ENCODE assay signal across 1 cellular context in the genomic region with DNA sequence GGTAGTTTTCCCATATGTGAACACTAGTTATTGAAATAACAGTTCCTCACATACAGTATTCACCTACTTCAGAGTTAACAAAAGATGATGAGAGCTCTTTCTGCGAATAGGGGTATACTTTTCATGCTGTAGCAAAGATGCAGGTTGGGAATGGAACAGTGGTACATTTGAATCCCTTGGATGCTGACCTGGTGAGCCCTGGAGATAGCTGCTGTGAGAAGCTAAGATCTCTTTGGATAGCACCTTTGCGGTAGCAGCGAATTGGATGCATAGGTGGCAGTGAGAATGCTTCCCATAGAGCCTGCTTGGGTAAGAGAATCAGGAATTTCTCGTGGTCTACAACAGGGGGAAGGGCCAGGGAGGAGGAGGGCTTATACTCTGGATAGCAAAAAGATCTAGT.
TF ChIP-seq lines count a peak whose summit lies in the region.

No MANE protein-coding gene starts in this region.

TF ChIP-seq in K562, 482 proteins besides CTCF, POLR2A, EP300 and RAD21 (continued from another document):
- TF ChIP-seq, protein P1, sequence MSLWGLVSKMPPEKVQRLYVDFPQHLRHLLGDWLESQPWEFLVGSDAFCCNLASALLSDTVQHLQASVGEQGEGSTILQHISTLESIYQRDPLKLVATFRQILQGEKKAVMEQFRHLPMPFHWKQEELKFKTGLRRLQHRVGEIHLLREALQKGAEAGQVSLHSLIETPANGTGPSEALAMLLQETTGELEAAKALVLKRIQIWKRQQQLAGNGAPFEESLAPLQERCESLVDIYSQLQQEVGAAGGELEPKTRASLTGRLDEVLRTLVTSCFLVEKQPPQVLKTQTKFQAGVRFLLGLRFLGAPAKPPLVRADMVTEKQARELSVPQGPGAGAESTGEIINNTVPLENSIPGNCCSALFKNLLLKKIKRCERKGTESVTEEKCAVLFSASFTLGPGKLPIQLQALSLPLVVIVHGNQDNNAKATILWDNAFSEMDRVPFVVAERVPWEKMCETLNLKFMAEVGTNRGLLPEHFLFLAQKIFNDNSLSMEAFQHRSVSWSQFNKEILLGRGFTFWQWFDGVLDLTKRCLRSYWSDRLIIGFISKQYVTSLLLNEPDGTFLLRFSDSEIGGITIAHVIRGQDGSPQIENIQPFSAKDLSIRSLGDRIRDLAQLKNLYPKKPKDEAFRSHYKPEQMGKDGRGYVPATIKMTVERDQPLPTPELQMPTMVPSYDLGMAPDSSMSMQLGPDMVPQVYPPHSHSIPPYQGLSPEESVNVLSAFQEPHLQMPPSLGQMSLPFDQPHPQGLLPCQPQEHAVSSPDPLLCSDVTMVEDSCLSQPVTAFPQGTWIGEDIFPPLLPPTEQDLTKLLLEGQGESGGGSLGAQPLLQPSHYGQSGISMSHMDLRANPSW (CRISPR knock-in tag; IDR thresholded peaks at IDR 0.05) = peak; percentile 87; the same call in 1 of the 2 replicates
- no peak for TF ChIP-seq BRD9 (IDR thresholded peaks at IDR 0.05; ENCODE audit: low read depth, partially characterized antibody)
- no peak for TF ChIP-seq ZNF586 (CRISPR knock-in tag; conservative IDR thresholded peaks at IDR 0.05)
- no peak for TF ChIP-seq CXXC5 (CRISPR knock-in tag; IDR thresholded peaks at IDR 0.05)
- TF ChIP-seq, protein P2, sequence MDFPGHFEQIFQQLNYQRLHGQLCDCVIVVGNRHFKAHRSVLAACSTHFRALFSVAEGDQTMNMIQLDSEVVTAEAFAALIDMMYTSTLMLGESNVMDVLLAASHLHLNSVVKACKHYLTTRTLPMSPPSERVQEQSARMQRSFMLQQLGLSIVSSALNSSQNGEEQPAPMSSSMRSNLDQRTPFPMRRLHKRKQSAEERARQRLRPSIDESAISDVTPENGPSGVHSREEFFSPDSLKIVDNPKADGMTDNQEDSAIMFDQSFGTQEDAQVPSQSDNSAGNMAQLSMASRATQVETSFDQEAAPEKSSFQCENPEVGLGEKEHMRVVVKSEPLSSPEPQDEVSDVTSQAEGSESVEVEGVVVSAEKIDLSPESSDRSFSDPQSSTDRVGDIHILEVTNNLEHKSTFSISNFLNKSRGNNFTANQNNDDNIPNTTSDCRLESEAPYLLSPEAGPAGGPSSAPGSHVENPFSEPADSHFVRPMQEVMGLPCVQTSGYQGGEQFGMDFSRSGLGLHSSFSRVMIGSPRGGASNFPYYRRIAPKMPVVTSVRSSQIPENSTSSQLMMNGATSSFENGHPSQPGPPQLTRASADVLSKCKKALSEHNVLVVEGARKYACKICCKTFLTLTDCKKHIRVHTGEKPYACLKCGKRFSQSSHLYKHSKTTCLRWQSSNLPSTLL (IDR thresholded peaks at IDR 0.05) = no peak
- no peak for TF ChIP-seq RBM17 (IDR thresholded peaks at IDR 0.05; ENCODE audit: borderline replicate concordance, low read depth, low read length)
- no peak for TF ChIP-seq EP400 (IDR thresholded peaks at IDR 0.05)
- TF ChIP-seq ZNF253 (CRISPR knock-in tag; conservative IDR thresholded peaks at IDR 0.05) = no peak
- TF ChIP-seq, protein P3, sequence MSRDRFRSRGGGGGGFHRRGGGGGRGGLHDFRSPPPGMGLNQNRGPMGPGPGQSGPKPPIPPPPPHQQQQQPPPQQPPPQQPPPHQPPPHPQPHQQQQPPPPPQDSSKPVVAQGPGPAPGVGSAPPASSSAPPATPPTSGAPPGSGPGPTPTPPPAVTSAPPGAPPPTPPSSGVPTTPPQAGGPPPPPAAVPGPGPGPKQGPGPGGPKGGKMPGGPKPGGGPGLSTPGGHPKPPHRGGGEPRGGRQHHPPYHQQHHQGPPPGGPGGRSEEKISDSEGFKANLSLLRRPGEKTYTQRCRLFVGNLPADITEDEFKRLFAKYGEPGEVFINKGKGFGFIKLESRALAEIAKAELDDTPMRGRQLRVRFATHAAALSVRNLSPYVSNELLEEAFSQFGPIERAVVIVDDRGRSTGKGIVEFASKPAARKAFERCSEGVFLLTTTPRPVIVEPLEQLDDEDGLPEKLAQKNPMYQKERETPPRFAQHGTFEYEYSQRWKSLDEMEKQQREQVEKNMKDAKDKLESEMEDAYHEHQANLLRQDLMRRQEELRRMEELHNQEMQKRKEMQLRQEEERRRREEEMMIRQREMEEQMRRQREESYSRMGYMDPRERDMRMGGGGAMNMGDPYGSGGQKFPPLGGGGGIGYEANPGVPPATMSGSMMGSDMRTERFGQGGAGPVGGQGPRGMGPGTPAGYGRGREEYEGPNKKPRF (IDR thresholded peaks at IDR 0.05; ENCODE audit: low read depth, low read length) = no peak
- no peak for TF ChIP-seq ZNF124 (CRISPR knock-in tag; IDR thresholded peaks at IDR 0.05)
- no peak for TF ChIP-seq MCM3 (IDR thresholded peaks at IDR 0.05)
- TF ChIP-seq, protein P4, sequence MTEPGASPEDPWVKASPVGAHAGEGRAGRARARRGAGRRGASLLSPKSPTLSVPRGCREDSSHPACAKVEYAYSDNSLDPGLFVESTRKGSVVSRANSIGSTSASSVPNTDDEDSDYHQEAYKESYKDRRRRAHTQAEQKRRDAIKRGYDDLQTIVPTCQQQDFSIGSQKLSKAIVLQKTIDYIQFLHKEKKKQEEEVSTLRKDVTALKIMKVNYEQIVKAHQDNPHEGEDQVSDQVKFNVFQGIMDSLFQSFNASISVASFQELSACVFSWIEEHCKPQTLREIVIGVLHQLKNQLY (CRISPR knock-in tag; conservative IDR thresholded peaks at IDR 0.05) = 0 out of 4 replicates have a peak, but pooled peaks of 1 of the 2 experiments have one; percentile 32
- TF ChIP-seq YY1 (IDR thresholded peaks at IDR 0.05; ENCODE audit: borderline replicate concordance in 1 of 3, control insufficient read depth in 1 of 3, extremely low read depth in 1 of 3, insufficient read depth in 3 of 3, insufficient read length in 1 of 3, insufficient replicate concordance in 2 of 3, low read depth in 1 of 3, low read length in 2 of 3) = no peak
